In genomic region chr15:44710236-44711088, GRCh38 we compare ENCODE assay signal across 8 cellular contexts.
A peak's percentile ranks its signal among the peaks of the same experiment; 100 is the strongest.
DNase-seq lines count a peak whose midpoint lies in the region; ATAC-seq lines count a peak whose summit lies in the region.

No MANE protein-coding gene starts in this region.

- no peaks in the 10 kb centered on the region for H3K9me3 ChIP-seq in effector memory CD4-positive, alpha-beta T cell (ENCODE audit: control insufficient read depth, low read length)
- no peaks in the 10 kb centered on the region for H3K9me3 ChIP-seq in muscle layer of colon (ENCODE audit: low read length)

- ATAC-seq in HG02610 (IDR thresholded peaks at IDR 0.05; ENCODE audit: unreplicated experiment) (peak; percentile 27), HG03039 (IDR thresholded peaks at IDR 0.05; ENCODE audit: unreplicated experiment) (no peak), GM21526 (IDR thresholded peaks at IDR 0.05; ENCODE audit: low FRiP score, unreplicated experiment) (no peak)

- no peaks in the 10 kb centered on the region for H3K27me3 ChIP-seq in effector memory CD4-positive, alpha-beta T cell (replicated peaks; ENCODE audit: control insufficient read depth, insufficient read depth, low read length, poor library complexity, severe bottlenecking)
- H3K27me3 ChIP-seq in muscle layer of colon (ENCODE audit: control insufficient read depth in 1 of 2, insufficient read depth in 2 of 2, low read length in 2 of 2) = no peaks in the 10 kb centered on the region

- peaks cover 6% of the 10 kb centered on the region for H3K4me1 ChIP-seq in effector memory CD4-positive, alpha-beta T cell (ENCODE audit: control insufficient read depth, insufficient read depth, low read length, poor library complexity, severe bottlenecking)
- H3K4me1 ChIP-seq in muscle layer of colon (ENCODE audit: insufficient read depth, low read length) = peaks cover 20% of the 10 kb centered on the region

- peak overlapping the region; percentile 92 for H3K9ac ChIP-seq in muscle layer of colon (ENCODE audit: low read length)

- peak overlapping the region; percentile 100 for H3K4me3 ChIP-seq in effector memory CD4-positive, alpha-beta T cell (ENCODE audit: insufficient read depth, low read depth, low read length, poor library complexity, severe bottlenecking)
- H3K4me3 ChIP-seq in muscle layer of colon (ENCODE audit: low read depth in 1 of 2, low read length in 2 of 2) = peak overlapping the region; percentile 89 to 98

- peaks cover 33% of the 10 kb centered on the region for H3K36me3 ChIP-seq in effector memory CD4-positive, alpha-beta T cell (ENCODE audit: control insufficient read depth, insufficient read depth, low read length)
- H3K36me3 ChIP-seq in muscle layer of colon (ENCODE audit: insufficient read depth, low read length) = peaks cover 5% of the 10 kb centered on the region

- peak overlapping the region; percentile 100 for H3K27ac ChIP-seq in effector memory CD4-positive, alpha-beta T cell (ENCODE audit: insufficient read depth, low read length, poor library complexity, severe bottlenecking)
- peak overlapping the region; percentile 100 for H3K27ac ChIP-seq in muscle layer of colon (ENCODE audit: low read depth, low read length)

- DNase-seq in EL (peak; percentile 40), SW 1271 (lab: John Stamatoyannopoulos, UW) (peak; percentile 13 to 26)
- peak in 1 of 3 donors; percentile 30 for DNase-seq in effector memory CD4-positive, alpha-beta T cell
- DNase-seq in effector CD4-positive, alpha-beta T cell = no peak
